Comparison of ENCODE assay signal across 1 cellular context in the genomic region with DNA sequence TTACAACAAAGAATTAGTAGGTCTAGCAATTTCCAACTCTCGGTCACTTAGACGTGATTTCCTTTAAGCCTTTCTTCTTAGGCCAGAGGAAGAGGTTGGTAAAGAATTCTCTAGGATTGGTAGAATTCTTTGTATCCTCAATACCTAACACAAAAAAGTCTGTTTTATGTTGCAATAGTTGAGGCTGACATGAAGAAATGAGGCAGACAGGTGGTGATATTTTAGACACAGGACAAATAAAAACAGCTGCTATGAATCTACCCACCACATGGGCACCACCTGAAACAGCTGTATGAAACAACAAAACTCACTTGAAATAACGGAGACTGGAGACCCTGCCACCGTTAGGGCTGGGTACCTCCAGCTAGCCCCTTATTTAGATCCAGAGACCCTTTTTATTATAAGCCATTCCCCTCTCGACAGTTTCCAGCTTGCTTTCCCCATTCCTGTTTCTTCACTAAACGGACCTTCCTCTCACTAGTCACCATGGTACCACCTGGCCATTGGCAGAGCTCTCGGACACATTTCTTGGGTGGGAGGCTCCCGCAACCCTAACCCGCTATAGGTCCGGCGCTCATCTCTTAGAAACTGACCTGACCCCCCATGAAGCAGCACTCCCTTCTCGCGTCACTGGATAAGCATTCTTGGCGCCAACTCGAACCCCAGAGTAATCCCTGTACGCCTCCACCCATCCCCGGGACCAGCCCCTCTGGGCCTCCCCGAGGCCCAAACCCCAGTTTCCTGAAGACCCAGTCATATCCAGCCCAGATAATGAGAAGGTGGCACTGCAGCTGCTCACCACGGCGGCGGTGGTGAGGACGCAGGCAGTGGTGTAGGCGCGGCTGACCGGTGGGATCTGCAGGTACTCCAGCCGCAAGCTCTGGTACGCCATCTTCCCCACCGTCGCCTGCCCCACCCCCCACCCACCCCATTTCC.
TF ChIP-seq lines count a peak whose summit lies in the region.

DERL2 (minus strand) TSS at position 909 of the 936 bp plus-strand sequence; CDS start at position 892, 17 bp downstream.

TF ChIP-seq in K562, 482 proteins besides CTCF, POLR2A, EP300 and RAD21 (continued from another document and continues in another):
- no peak for TF ChIP-seq TRIM25 (IDR thresholded peaks at IDR 0.05; ENCODE audit: borderline replicate concordance)
- TF ChIP-seq RBM22 (IDR thresholded peaks at IDR 0.05; ENCODE audit: low read depth, low read length, poor library complexity, severe bottlenecking) = no peak
- TF ChIP-seq, protein P1, sequence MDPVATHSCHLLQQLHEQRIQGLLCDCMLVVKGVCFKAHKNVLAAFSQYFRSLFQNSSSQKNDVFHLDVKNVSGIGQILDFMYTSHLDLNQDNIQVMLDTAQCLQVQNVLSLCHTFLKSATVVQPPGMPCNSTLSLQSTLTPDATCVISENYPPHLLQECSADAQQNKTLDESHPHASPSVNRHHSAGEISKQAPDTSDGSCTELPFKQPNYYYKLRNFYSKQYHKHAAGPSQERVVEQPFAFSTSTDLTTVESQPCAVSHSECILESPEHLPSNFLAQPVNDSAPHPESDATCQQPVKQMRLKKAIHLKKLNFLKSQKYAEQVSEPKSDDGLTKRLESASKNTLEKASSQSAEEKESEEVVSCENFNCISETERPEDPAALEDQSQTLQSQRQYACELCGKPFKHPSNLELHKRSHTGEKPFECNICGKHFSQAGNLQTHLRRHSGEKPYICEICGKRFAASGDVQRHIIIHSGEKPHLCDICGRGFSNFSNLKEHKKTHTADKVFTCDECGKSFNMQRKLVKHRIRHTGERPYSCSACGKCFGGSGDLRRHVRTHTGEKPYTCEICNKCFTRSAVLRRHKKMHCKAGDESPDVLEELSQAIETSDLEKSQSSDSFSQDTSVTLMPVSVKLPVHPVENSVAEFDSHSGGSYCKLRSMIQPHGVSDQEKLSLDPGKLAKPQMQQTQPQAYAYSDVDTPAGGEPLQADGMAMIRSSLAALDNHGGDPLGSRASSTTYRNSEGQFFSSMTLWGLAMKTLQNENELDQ (CRISPR knock-in tag; IDR thresholded peaks at IDR 0.05; ENCODE audit: borderline replicate concordance) = no peak
- TF ChIP-seq SREBF2 (CRISPR knock-in tag; IDR thresholded peaks at IDR 0.05) = no peak
- no peak for TF ChIP-seq CEBPG (CRISPR knock-in tag; IDR thresholded peaks at IDR 0.05)
- TF ChIP-seq CEBPG (tag; conservative IDR thresholded peaks at IDR 0.05 in 1 of 2, IDR thresholded peaks at IDR 0.05 in 1 of 2) = peak in 1 of 2 experiments; percentile 28; a peak in 1 of 4 replicates
- no peak for TF ChIP-seq ZNF589 (CRISPR knock-in tag; IDR thresholded peaks at IDR 0.05; ENCODE audit: low read depth)
- TF ChIP-seq JUND (IDR thresholded peaks at IDR 0.05; ENCODE audit: borderline replicate concordance, low read depth, low read length) = no peak
- TF ChIP-seq JUND (tag; IDR thresholded peaks at IDR 0.05; ENCODE audit: borderline replicate concordance, low read depth, low read length) = no peak
- no peak for TF ChIP-seq ZNF184 (CRISPR knock-in tag; IDR thresholded peaks at IDR 0.05)
- 0 out of 2 replicates have a peak, but pooled peaks have one; percentile 35 for TF ChIP-seq CREM (IDR thresholded peaks at IDR 0.05; ENCODE audit: low read depth)
- TF ChIP-seq, protein P2, sequence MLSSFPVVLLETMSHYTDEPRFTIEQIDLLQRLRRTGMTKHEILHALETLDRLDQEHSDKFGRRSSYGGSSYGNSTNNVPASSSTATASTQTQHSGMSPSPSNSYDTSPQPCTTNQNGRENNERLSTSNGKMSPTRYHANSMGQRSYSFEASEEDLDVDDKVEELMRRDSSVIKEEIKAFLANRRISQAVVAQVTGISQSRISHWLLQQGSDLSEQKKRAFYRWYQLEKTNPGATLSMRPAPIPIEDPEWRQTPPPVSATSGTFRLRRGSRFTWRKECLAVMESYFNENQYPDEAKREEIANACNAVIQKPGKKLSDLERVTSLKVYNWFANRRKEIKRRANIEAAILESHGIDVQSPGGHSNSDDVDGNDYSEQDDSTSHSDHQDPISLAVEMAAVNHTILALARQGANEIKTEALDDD (IDR thresholded peaks at IDR 0.05) = no peak
- TF ChIP-seq ZNF717 (CRISPR knock-in tag; IDR thresholded peaks at IDR 0.05) = no peak
- no peak for TF ChIP-seq MTA3 (IDR thresholded peaks at IDR 0.05; ENCODE audit: borderline replicate concordance)
- TF ChIP-seq TFAM (CRISPR knock-in tag; conservative IDR thresholded peaks at IDR 0.05) = no peak
- TF ChIP-seq ZNF778 (CRISPR knock-in tag; IDR thresholded peaks at IDR 0.05) = no peak
- no peak for TF ChIP-seq ZFX (CRISPR knock-in tag; IDR thresholded peaks at IDR 0.05)
- no peak for TF ChIP-seq XRCC5 (IDR thresholded peaks at IDR 0.05; ENCODE audit: low read depth, low read length)
- no peak for TF ChIP-seq POLR2AphosphoS2 (IDR thresholded peaks at IDR 0.05; ENCODE audit: low read length)
- TF ChIP-seq, protein P3, sequence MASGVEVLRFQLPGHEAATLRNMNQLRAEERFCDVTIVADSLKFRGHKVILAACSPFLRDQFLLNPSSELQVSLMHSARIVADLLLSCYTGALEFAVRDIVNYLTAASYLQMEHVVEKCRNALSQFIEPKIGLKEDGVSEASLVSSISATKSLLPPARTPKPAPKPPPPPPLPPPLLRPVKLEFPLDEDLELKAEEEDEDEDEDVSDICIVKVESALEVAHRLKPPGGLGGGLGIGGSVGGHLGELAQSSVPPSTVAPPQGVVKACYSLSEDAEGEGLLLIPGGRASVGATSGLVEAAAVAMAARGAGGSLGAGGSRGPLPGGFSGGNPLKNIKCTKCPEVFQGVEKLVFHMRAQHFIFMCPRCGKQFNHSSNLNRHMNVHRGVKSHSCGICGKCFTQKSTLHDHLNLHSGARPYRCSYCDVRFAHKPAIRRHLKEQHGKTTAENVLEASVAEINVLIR (CRISPR knock-in tag; IDR thresholded peaks at IDR 0.05) = no peak
- no peak for TF ChIP-seq ZNF707 (CRISPR knock-in tag; conservative IDR thresholded peaks at IDR 0.05)
- TF ChIP-seq, protein P4, sequence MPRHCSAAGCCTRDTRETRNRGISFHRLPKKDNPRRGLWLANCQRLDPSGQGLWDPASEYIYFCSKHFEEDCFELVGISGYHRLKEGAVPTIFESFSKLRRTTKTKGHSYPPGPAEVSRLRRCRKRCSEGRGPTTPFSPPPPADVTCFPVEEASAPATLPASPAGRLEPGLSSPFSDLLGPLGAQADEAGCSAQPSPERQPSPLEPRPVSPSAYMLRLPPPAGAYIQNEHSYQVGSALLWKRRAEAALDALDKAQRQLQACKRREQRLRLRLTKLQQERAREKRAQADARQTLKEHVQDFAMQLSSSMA (CRISPR knock-in tag; IDR thresholded peaks at IDR 0.05) = no peak
- TF ChIP-seq WHSC1 (IDR thresholded peaks at IDR 0.05; ENCODE audit: low read length) = no peak
- no peak for TF ChIP-seq ZSCAN29 (IDR thresholded peaks at IDR 0.05)
- no peak for TF ChIP-seq SNRNP70 (optimal IDR thresholded peaks at IDR 0.05; ENCODE audit: low read depth, low read length)
- TF ChIP-seq NCOA2 (IDR thresholded peaks at IDR 0.05; ENCODE audit: partially characterized antibody in 2 of 2) = no peak
- TF ChIP-seq SAFB2 (IDR thresholded peaks at IDR 0.05; ENCODE audit: borderline replicate concordance, low read depth, low read length, severe bottlenecking) = no peak
- TF ChIP-seq NFATC3 (IDR thresholded peaks at IDR 0.05) = no peak
- TF ChIP-seq LCOR (CRISPR knock-in tag; IDR thresholded peaks at IDR 0.05) = no peak
- no peak for TF ChIP-seq ELF4 (CRISPR knock-in tag; IDR thresholded peaks at IDR 0.05)
- TF ChIP-seq TEAD2 (tag; IDR thresholded peaks at IDR 0.05) = no peak
- TF ChIP-seq ATF1 (CRISPR knock-in tag; IDR thresholded peaks at IDR 0.05) = no peak
- no peak for TF ChIP-seq ATF1 (tag; IDR thresholded peaks at IDR 0.05)
- TF ChIP-seq ZNF696 (CRISPR knock-in tag; conservative IDR thresholded peaks at IDR 0.05) = no peak
- TF ChIP-seq ZNF175 (CRISPR knock-in tag; IDR thresholded peaks at IDR 0.05; ENCODE audit: low read depth) = no peak
- no peak for TF ChIP-seq E2F5 (CRISPR knock-in tag; IDR thresholded peaks at IDR 0.05)
- no peak for TF ChIP-seq SRF (CRISPR knock-in tag; IDR thresholded peaks at IDR 0.05)
- peak; percentile 85 for TF ChIP-seq SIN3B (IDR thresholded peaks at IDR 0.05; ENCODE audit: low read depth)
- no peak for TF ChIP-seq PRMT5 (CRISPR knock-in tag; IDR thresholded peaks at IDR 0.05)
- no peak for TF ChIP-seq DNMT1 (IDR thresholded peaks at IDR 0.05)
- TF ChIP-seq ZNF395 (CRISPR knock-in tag; IDR thresholded peaks at IDR 0.05) = no peak
- no peak for TF ChIP-seq MIER1 (IDR thresholded peaks at IDR 0.05; ENCODE audit: low read depth)
- TF ChIP-seq, protein P5, sequence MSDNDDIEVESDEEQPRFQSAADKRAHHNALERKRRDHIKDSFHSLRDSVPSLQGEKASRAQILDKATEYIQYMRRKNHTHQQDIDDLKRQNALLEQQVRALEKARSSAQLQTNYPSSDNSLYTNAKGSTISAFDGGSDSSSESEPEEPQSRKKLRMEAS (CRISPR knock-in tag; IDR thresholded peaks at IDR 0.05) = no peak
- no peak for TF ChIP-seq ZNF408 (CRISPR knock-in tag; IDR thresholded peaks at IDR 0.05; ENCODE audit: low read depth)
- TF ChIP-seq STAT5A (IDR thresholded peaks at IDR 0.05; ENCODE audit: borderline replicate concordance, low read length) = no peak
- TF ChIP-seq ZNF398 (CRISPR knock-in tag; IDR thresholded peaks at IDR 0.05) = no peak
- no peak for TF ChIP-seq ZNF140 (CRISPR knock-in tag; IDR thresholded peaks at IDR 0.05)
- no peak for TF ChIP-seq MEF2D (tag; conservative IDR thresholded peaks at IDR 0.05; ENCODE audit: low read depth)
- no peak for TF ChIP-seq SIRT6 (IDR thresholded peaks at IDR 0.05; ENCODE audit: low read depth, low read length)
- TF ChIP-seq ATF4 (CRISPR knock-in tag; IDR thresholded peaks at IDR 0.05) = no peak
- no peak for TF ChIP-seq KHSRP (IDR thresholded peaks at IDR 0.05)
- TF ChIP-seq NFE2 (IDR thresholded peaks at IDR 0.05; ENCODE audit: low read depth) = no peak
- no peak for TF ChIP-seq KLF16 (IDR thresholded peaks at IDR 0.05)
